Comparison of ENCODE assay signal across 3 cellular contexts in the genomic region with DNA sequence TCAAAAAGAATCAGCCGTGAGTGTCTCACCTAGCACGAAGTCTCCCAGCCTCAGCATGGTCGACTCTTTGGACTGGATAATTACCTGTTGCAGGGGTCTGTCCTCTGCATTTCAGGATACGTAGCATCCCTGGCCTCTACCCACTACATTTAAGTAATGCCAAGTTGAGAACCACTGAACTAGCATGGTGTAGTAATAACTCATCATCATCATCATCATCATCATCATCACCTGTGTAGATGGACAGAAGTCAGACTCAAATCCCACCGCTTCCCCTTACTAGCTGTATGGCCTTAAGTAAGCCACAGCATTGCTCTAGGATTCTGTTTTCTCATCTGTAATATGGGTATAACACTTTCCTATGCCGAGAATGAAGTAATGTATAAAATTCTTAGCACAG.
TF ChIP-seq lines count a peak whose summit lies in the region.

No MANE protein-coding gene starts in this region.

TF ChIP-seq in HepG2, 621 proteins besides CTCF, POLR2A, EP300 and RAD21:
- TF ChIP-seq CREB1 (IDR thresholded peaks at IDR 0.05), result peak; percentile 66; the same call in 1 of the 2 replicates
- TF ChIP-seq CREB1 (CRISPR knock-in tag; IDR thresholded peaks at IDR 0.05), result no peak
- no peak for TF ChIP-seq ZNF883 (CRISPR knock-in tag; IDR thresholded peaks at IDR 0.05; ENCODE audit: not compliant biosample characterization)

TF ChIP-seq in HEK293, 187 proteins besides CTCF, POLR2A, EP300 and RAD21:
- TF ChIP-seq ZNF660 (tag by site-specific recombination; IDR thresholded peaks at IDR 0.05) (no peak), ZFP69B (tag by site-specific recombination; IDR thresholded peaks at IDR 0.05) (no peak), ZNF548 (tag by site-specific recombination; IDR thresholded peaks at IDR 0.05) (no peak)
- TF ChIP-seq, protein P1, sequence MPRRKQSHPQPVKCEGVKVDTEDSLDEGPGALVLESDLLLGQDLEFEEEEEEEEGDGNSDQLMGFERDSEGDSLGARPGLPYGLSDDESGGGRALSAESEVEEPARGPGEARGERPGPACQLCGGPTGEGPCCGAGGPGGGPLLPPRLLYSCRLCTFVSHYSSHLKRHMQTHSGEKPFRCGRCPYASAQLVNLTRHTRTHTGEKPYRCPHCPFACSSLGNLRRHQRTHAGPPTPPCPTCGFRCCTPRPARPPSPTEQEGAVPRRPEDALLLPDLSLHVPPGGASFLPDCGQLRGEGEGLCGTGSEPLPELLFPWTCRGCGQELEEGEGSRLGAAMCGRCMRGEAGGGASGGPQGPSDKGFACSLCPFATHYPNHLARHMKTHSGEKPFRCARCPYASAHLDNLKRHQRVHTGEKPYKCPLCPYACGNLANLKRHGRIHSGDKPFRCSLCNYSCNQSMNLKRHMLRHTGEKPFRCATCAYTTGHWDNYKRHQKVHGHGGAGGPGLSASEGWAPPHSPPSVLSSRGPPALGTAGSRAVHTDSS (tag by site-specific recombination; IDR thresholded peaks at IDR 0.05), result peak; percentile 59; the same call in 1 of the 2 replicates

TF ChIP-seq in H1, 55 proteins besides CTCF, POLR2A, EP300 and RAD21:
- TF ChIP-seq CHD1 (IDR thresholded peaks at IDR 0.05; ENCODE audit: low read depth, low read length) (no peak), HDAC6 (IDR thresholded peaks at IDR 0.05; ENCODE audit: low read depth, low read length) (no peak), KDM4A (IDR thresholded peaks at IDR 0.05; ENCODE audit: low read depth, low read length, severe bottlenecking) (no peak), EGR1 (IDR thresholded peaks at IDR 0.05; ENCODE audit: borderline replicate concordance, low read depth, low read length) (no peak), RBBP5 (IDR thresholded peaks at IDR 0.05; ENCODE audit: borderline replicate concordance, low read depth, low read length) (no peak), CHD2 (IDR thresholded peaks at IDR 0.05; ENCODE audit: low read length) (no peak), NANOG (IDR thresholded peaks at IDR 0.05; ENCODE audit: insufficient read depth, low read depth, low read length, poor library complexity, severe bottlenecking) (no peak), CHD7 (IDR thresholded peaks at IDR 0.05; ENCODE audit: insufficient replicate concordance, low read length) (no peak), ASH2L (IDR thresholded peaks at IDR 0.05; ENCODE audit: low read length) (no peak), JUND (IDR thresholded peaks at IDR 0.05; ENCODE audit: low read length) (no peak), SIRT6 (IDR thresholded peaks at IDR 0.05; ENCODE audit: low read length) (no peak), YY1 (IDR thresholded peaks at IDR 0.05; ENCODE audit: low read depth, low read length) (no peak), RNF2 (IDR thresholded peaks at IDR 0.05; ENCODE audit: borderline replicate concordance, low read depth, low read length, missing control alignments, poor library complexity, severe bottlenecking) (no peak), CBX8 (IDR thresholded peaks at IDR 0.05; ENCODE audit: borderline replicate concordance, low read depth, low read length) (no peak), TBP (IDR thresholded peaks at IDR 0.05; ENCODE audit: low read depth, low read length) (no peak), KDM5A (IDR thresholded peaks at IDR 0.05; ENCODE audit: low read length) (no peak), TAF1 (IDR thresholded peaks at IDR 0.05; ENCODE audit: low read depth, low read length) (no peak)
- TF ChIP-seq, protein P2, sequence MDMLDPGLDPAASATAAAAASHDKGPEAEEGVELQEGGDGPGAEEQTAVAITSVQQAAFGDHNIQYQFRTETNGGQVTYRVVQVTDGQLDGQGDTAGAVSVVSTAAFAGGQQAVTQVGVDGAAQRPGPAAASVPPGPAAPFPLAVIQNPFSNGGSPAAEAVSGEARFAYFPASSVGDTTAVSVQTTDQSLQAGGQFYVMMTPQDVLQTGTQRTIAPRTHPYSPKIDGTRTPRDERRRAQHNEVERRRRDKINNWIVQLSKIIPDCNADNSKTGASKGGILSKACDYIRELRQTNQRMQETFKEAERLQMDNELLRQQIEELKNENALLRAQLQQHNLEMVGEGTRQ (IDR thresholded peaks at IDR 0.05; ENCODE audit: low read length), result no peak
TF ChIP-seq in H1: peak in this region for 0.
